21 cellular contexts compared by ENCODE assay signal in the genomic region with DNA sequence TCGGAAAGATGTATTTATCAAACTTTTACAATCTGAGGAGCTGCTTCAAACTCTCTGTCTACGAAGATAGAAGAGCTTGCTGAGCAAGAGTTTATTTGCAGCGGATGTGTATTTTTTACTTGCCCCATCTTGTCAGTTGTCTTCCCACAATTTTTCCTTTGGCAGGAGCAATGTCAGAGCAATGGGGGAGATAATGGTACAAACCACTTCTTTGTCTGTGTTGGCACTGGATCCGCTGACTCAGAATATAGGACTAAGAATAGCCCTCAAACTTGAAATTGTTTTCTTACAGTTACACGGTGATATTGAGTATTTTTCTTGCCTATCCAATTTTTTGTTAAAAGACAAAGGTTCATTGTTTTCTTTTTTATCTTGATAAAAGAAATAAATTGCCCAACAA. TPM values are rescaled to one million over a fixed set of nuclear protein-coding genes. Genes with fewer than 3 reads are reported as not detected.
DNase-seq lines count a peak whose midpoint lies in the region; TF ChIP-seq lines count a peak whose summit lies in the region.
"Had no signal": no experiment of that assay in that cellular context is flagged by ENCODE, and none has a peak within 500 bp of the region (broad histone marks: within the 10 kb centered on the region; RNA-seq: fewer than 3 reads in every experiment).

No MANE protein-coding gene starts in this region.

- intact Hi-C loops in activated CD4-positive, alpha-beta T cell treated with anti-CD3 and anti-CD28 coated beads, Interleukin-2, amount 10 ng/mL, durations not matched to agents 24 days and 14 days (cut with micrococcal nuclease) = no loop called here
- intact Hi-C loops in Caco-2 (cut with micrococcal nuclease; ENCODE audit: unreplicated experiment) = no loop called here

- TF ChIP-seq CTCF in brain microvascular endothelial cell (IDR thresholded peaks at IDR 0.05; ENCODE audit: low read depth, low read length, missing control alignments) (no peak), Caco-2 (IDR thresholded peaks at IDR 0.05; ENCODE audit: insufficient read depth in 1 of 2, low read depth in 1 of 2, low read length in 1 of 2, severe bottlenecking in 1 of 2, unreplicated experiment in 1 of 2) (no peak), endothelial cell (IDR thresholded peaks at IDR 0.05; ENCODE audit: unreplicated experiment) (no peak)

- CTCF ChIA-PET in Caco-2 (lab: Charles Lee) = no interaction called here

- H3K27me3 Mint-ChIP-seq in activated CD4-positive, alpha-beta T cell treated with anti-CD3 and anti-CD28 coated beads, Interleukin-2, amount 10 ng/mL, durations not matched to agents 24 days and 14 days = no peaks in the 10 kb centered on the region
- H3K27me3 Mint-ChIP-seq in Caco-2 (ENCODE audit: insufficient read depth, unreplicated experiment) = no peaks in the 10 kb centered on the region
- H3K27me3 Mint-ChIP-seq in endothelial cell (ENCODE audit: unreplicated experiment) = peaks cover 2% of the 10 kb centered on the region
- H3K27me3 Mint-ChIP-seq: IgD-negative memory B cell had no signal

- H3K27ac Mint-ChIP-seq in activated CD4-positive, alpha-beta T cell treated with anti-CD3 and anti-CD28 coated beads, Interleukin-2, amount 10 ng/mL, durations not matched to agents 24 days and 14 days = no peak overlapping the region
- H3K27ac Mint-ChIP-seq in Caco-2 (ENCODE audit: unreplicated experiment) (no peak overlapping the region), endothelial cell (ENCODE audit: unreplicated experiment) (no peak overlapping the region)
- H3K27ac Mint-ChIP-seq: activated CD8-positive, alpha-beta T cell treated with anti-CD3 and anti-CD28 coated beads, Interleukin-2, amount 10 ng/mL, durations not matched to agents 7 days and 5 days; HFFc6; IgD-negative memory B cell had no signal

- H3K36me3 ChIP-seq in brain microvascular endothelial cell (replicated peaks) (no peaks in the 10 kb centered on the region), Caco-2 (ENCODE audit: control insufficient read depth, insufficient read depth, low read length) (no peaks in the 10 kb centered on the region)

- peaks cover 13% of the 10 kb centered on the region for H3K4me1 Mint-ChIP-seq in activated CD4-positive, alpha-beta T cell treated with anti-CD3 and anti-CD28 coated beads, Interleukin-2, amount 10 ng/mL, durations not matched to agents 24 days and 14 days
- H3K4me1 Mint-ChIP-seq in Caco-2 (ENCODE audit: low read depth, unreplicated experiment) = no peaks in the 10 kb centered on the region
- H3K4me1 Mint-ChIP-seq in endothelial cell (ENCODE audit: unreplicated experiment) = peaks cover 5% of the 10 kb centered on the region

- no peak overlapping the region for H3K4me3 Mint-ChIP-seq in activated CD4-positive, alpha-beta T cell treated with anti-CD3 and anti-CD28 coated beads, Interleukin-2, amount 10 ng/mL, durations not matched to agents 24 days and 14 days
- H3K4me3 Mint-ChIP-seq in Caco-2 (ENCODE audit: unreplicated experiment) (no peak overlapping the region), endothelial cell (ENCODE audit: unreplicated experiment) (no peak overlapping the region)
- H3K4me3 Mint-ChIP-seq: activated CD8-positive, alpha-beta T cell treated with anti-CD3 and anti-CD28 coated beads, Interleukin-2, amount 10 ng/mL, durations not matched to agents 7 days and 5 days; HFFc6; IgD-negative memory B cell had no signal

- H3K36me3 Mint-ChIP-seq in activated CD4-positive, alpha-beta T cell treated with anti-CD3 and anti-CD28 coated beads, Interleukin-2, amount 10 ng/mL, durations not matched to agents 24 days and 14 days (ENCODE audit: low read depth) = peaks cover 61% of the 10 kb centered on the region
- no peaks in the 10 kb centered on the region for H3K36me3 Mint-ChIP-seq in Caco-2 (ENCODE audit: insufficient read depth, unreplicated experiment)
- H3K36me3 Mint-ChIP-seq in endothelial cell (ENCODE audit: low read depth, unreplicated experiment) = no peaks in the 10 kb centered on the region

- in situ Hi-C loops in brain microvascular endothelial cell (cut with HindIII; ENCODE audit: low pct_ligation_motif_present, low sequenced_read_pairs) = no loop called here

- no peaks in the 10 kb centered on the region for H3K4me1 ChIP-seq in Caco-2
- H3K4me1 ChIP-seq: A549, spleen had no signal

- peak; percentile 20 for DNase-seq in activated CD4-positive, alpha-beta T cell treated with anti-CD3 and anti-CD28 coated beads, Interleukin-2, amount 10 ng/mL, durations not matched to agents 24 days and 14 days
- no peak for DNase-seq in activated CD4-positive, alpha-beta T cell treated with anti-CD3 and anti-CD28 coated beads for 4 hours
- DNase-seq in brain microvascular endothelial cell (peak; percentile 35), foreskin melanocyte (peak; percentile 91), Caco-2 (no peak), RKO (ENCODE audit: low spot score) (no peak), endothelial cell (ENCODE audit: low spot score) (no peak), NK-92 (lab: John Stamatoyannopoulos, UW; ENCODE audit: unreplicated experiment) (no peak)
- DNase-seq: activated CD4-positive, CD25-positive, alpha-beta regulatory T cell; activated CD8-positive, alpha-beta T cell treated with anti-CD3 and anti-CD28 coated beads, Interleukin-2, amount 10 ng/mL, durations not matched to agents 7 days and 5 days; activated T-cell treated with anti-CD3 and anti-CD28 coated beads, Interleukin-2, amount 50 U/mL, for 1 hour; amygdala; HFFc6; NCI-H187; NCI-H226; PC-3; spleen; stimulated activated CD4-positive, alpha-beta T cell treated with anti-CD3 and anti-CD28 coated beads, Interleukin-4, amount 100 ng/mL, for 4 hours; T-helper 9 cell had no signal

- BruUV-seq in Caco-2 (replicated peaks; lab: Mats Ljungman, UMichigan) = no TSS peak

- H3K9me3 Mint-ChIP-seq in activated CD4-positive, alpha-beta T cell treated with anti-CD3 and anti-CD28 coated beads, Interleukin-2, amount 10 ng/mL, durations not matched to agents 24 days and 14 days = no peaks in the 10 kb centered on the region
- H3K9me3 Mint-ChIP-seq in Caco-2 (ENCODE audit: unreplicated experiment) = no peaks in the 10 kb centered on the region
- no peaks in the 10 kb centered on the region for H3K9me3 Mint-ChIP-seq in endothelial cell (ENCODE audit: unreplicated experiment)
- H3K9me3 Mint-ChIP-seq: HFFc6, IgD-negative memory B cell had no signal

- H3K27ac ChIP-seq in brain microvascular endothelial cell = no peak overlapping the region
- H3K27ac ChIP-seq: A549, spleen had no signal

- no peaks in the 10 kb centered on the region for H3K9me3 ChIP-seq in Caco-2
- H3K9me3 ChIP-seq: A549, spleen had no signal

- H3K4me3 ChIP-seq in brain microvascular endothelial cell (ENCODE audit: low read depth, low read length) = no peak overlapping the region
- H3K4me3 ChIP-seq in Caco-2 (ENCODE audit: low read depth, low read length) = no peak overlapping the region
- H3K4me3 ChIP-seq: A549, spleen had no signal

- no peaks in the 10 kb centered on the region for H3K27me3 ChIP-seq in brain microvascular endothelial cell (replicated peaks)
- no peaks in the 10 kb centered on the region for H3K27me3 ChIP-seq in Caco-2 (replicated peaks; ENCODE audit: control insufficient read depth, insufficient read depth, low read length)
- H3K27me3 ChIP-seq: spleen had no signal

- POLR2A ChIA-PET in Caco-2 (lab: Charles Lee) = no interaction called here

RNA-seq across cellular contexts. Expression of a gene that starts 27.6 kb away (rescaled TPM):
- 20.2 and 21.4 TPM in 2 replicates for total RNA-seq in activated CD4-positive, alpha-beta T cell treated with anti-CD3 and anti-CD28 coated beads, Interleukin-2, amount 10 ng/mL, durations not matched to agents 24 days and 14 days
- total RNA-seq in Caco-2 (2022) (3.4 and 3.9 TPM in 2 replicates), endothelial cell (ENCODE audit: unreplicated experiment) (3.7 TPM)

Comparison
In these comparisons a context has a peak if more than half of its experiments do, and no peak if none do; other contexts are left out.
1. DNase-seq: peak in activated CD4-positive, alpha-beta T cell treated with anti-CD3 and anti-CD28 coated beads, Interleukin-2, amount 10 ng/mL, durations not matched to agents 24 days and 14 days (single experiment), brain microvascular endothelial cell (single experiment) and foreskin melanocyte (single experiment); none in activated CD4-positive, alpha-beta T cell treated with anti-CD3 and anti-CD28 coated beads for 4 hours (0 of 2), Caco-2 (0 of 2), RKO (single experiment), endothelial cell (single experiment) and NK-92 (single experiment).